In the genomic region with DNA sequence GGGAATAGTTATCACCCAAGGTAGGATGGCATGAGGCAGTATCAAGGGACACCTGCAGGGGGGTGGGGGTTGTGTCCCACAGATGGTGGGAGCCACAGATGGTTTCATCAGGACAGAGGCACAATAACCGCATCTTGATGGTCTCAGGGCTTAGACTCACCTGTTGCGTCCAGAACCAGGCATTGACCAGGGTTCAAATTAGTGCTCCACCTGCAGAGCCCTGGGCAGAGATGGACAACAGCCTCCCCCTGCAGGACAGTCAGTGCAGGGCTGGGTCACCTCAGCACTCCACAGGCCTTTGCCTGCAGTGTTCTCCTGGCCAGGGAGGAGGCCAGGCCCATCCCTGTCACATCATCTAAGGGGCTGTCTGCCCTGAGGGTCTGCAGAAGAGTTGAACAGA, we compare ENCODE assay signal across 2 cellular contexts.
TF ChIP-seq lines count a peak whose summit lies in the region.

No MANE protein-coding gene starts in this region.

TF ChIP-seq in A549, 52 proteins besides CTCF, POLR2A, EP300 and RAD21:
- TF ChIP-seq HOXA7 (CRISPR knock-in tag; IDR thresholded peaks at IDR 0.05) (no peak), TFCP2L1 (CRISPR knock-in tag; IDR thresholded peaks at IDR 0.05) (no peak), PHF8 (IDR thresholded peaks at IDR 0.05; ENCODE audit: borderline replicate concordance, low read depth) (no peak), KDM1A (IDR thresholded peaks at IDR 0.05; ENCODE audit: low read depth) (no peak), HOXB5 (CRISPR knock-in tag; IDR thresholded peaks at IDR 0.05) (no peak), ESRRA (IDR thresholded peaks at IDR 0.05; ENCODE audit: borderline replicate concordance, low read length) (no peak), JUN (IDR thresholded peaks at IDR 0.05) (no peak), HEYL (CRISPR knock-in tag; IDR thresholded peaks at IDR 0.05) (no peak), SMC3 (IDR thresholded peaks at IDR 0.05) (no peak), NFE2L2 (conservative IDR thresholded peaks at IDR 0.05; ENCODE audit: low read length) (no peak), CEBPB (IDR thresholded peaks at IDR 0.05) (no peak), NPAS2 (CRISPR knock-in tag; IDR thresholded peaks at IDR 0.05; ENCODE audit: borderline replicate concordance) (no peak)
- TF ChIP-seq, protein P1, sequence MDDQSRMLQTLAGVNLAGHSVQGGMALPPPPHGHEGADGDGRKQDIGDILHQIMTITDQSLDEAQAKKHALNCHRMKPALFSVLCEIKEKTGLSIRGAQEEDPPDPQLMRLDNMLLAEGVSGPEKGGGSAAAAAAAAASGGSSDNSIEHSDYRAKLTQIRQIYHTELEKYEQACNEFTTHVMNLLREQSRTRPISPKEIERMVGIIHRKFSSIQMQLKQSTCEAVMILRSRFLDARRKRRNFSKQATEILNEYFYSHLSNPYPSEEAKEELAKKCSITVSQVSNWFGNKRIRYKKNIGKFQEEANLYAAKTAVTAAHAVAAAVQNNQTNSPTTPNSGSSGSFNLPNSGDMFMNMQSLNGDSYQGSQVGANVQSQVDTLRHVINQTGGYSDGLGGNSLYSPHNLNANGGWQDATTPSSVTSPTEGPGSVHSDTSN (IDR thresholded peaks at IDR 0.05): no peak
- TF ChIP-seq, protein P2, sequence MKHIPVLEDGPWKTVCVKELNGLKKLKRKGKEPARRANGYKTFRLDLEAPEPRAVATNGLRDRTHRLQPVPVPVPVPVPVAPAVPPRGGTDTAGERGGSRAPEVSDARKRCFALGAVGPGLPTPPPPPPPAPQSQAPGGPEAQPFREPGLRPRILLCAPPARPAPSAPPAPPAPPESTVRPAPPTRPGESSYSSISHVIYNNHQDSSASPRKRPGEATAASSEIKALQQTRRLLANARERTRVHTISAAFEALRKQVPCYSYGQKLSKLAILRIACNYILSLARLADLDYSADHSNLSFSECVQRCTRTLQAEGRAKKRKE (CRISPR knock-in tag; IDR thresholded peaks at IDR 0.05; ENCODE audit: low read depth): no peak
- TF ChIP-seq, protein P3, sequence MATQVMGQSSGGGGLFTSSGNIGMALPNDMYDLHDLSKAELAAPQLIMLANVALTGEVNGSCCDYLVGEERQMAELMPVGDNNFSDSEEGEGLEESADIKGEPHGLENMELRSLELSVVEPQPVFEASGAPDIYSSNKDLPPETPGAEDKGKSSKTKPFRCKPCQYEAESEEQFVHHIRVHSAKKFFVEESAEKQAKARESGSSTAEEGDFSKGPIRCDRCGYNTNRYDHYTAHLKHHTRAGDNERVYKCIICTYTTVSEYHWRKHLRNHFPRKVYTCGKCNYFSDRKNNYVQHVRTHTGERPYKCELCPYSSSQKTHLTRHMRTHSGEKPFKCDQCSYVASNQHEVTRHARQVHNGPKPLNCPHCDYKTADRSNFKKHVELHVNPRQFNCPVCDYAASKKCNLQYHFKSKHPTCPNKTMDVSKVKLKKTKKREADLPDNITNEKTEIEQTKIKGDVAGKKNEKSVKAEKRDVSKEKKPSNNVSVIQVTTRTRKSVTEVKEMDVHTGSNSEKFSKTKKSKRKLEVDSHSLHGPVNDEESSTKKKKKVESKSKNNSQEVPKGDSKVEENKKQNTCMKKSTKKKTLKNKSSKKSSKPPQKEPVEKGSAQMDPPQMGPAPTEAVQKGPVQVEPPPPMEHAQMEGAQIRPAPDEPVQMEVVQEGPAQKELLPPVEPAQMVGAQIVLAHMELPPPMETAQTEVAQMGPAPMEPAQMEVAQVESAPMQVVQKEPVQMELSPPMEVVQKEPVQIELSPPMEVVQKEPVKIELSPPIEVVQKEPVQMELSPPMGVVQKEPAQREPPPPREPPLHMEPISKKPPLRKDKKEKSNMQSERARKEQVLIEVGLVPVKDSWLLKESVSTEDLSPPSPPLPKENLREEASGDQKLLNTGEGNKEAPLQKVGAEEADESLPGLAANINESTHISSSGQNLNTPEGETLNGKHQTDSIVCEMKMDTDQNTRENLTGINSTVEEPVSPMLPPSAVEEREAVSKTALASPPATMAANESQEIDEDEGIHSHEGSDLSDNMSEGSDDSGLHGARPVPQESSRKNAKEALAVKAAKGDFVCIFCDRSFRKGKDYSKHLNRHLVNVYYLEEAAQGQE (IDR thresholded peaks at IDR 0.05): no peak

TF ChIP-seq in HCT116, 20 proteins besides CTCF, POLR2A, EP300 and RAD21:
- TF ChIP-seq, protein P4, sequence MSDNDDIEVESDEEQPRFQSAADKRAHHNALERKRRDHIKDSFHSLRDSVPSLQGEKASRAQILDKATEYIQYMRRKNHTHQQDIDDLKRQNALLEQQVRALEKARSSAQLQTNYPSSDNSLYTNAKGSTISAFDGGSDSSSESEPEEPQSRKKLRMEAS (IDR thresholded peaks at IDR 0.05): no peak
- TF ChIP-seq FOSL1 (IDR thresholded peaks at IDR 0.05; ENCODE audit: low read depth) (no peak), SP1 (IDR thresholded peaks at IDR 0.05; ENCODE audit: low read depth) (no peak), ZFX (IDR thresholded peaks at IDR 0.05) (0 out of 2 replicates have a peak, but pooled peaks have one; percentile 17)
